Comparison of ENCODE assay signal across 25 cellular contexts in the genomic region with DNA sequence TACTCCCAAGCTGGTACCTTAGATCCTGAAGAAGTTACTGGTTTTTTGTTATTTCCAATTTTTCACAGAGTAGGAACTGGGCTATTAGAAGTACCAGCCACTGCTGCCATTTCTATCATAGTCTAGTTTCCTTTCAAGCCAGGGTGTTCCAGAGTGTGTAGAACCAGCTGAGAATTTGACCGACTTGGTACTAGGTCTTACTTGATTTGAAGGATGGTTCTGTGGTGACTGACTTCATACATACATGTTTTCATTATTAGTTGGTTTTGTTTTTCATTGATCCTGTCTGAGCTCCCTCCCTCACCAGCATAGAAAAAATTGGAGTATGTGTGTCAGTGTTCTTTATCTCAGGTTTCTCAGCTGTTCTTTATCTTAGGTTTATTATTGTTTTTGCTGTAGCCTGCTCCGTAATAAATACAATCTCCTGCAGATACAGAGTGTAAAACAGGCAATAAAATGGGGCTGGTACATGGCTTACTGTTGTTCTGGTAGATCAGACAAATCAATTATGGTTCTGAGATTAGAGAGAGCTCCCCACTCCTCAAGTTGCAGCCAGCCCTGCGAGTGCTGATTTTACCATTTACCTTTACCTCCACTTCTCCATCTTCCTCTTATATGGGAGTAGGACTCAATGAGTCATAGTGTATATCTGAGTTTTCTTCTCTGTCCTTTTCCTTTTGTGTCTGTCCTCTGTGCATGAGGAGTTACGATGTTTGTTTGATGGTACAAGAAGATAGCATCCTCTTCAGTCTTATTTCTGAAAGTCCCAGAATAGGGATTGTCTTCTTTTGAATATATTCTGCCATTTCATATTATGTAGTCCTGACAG.
DNase-seq lines count a peak whose midpoint lies in the region; ATAC-seq, FAIRE-seq and TF ChIP-seq lines count a peak whose summit lies in the region.
"Had no signal": no experiment of that assay in that cellular context is flagged by ENCODE, and none has a peak within 500 bp of the region (broad histone marks: within the 10 kb centered on the region; RNA-seq: fewer than 3 reads in every experiment).

No MANE protein-coding gene starts in this region.

- peak overlapping the region; percentile 1 for H3K27ac Mint-ChIP-seq in T-helper 17 cell
- H3K27ac Mint-ChIP-seq in chondrocyte (ENCODE audit: unreplicated experiment): no peak overlapping the region
- H3K27ac Mint-ChIP-seq: activated naive CD8-positive, alpha-beta T cell treated with anti-CD3 and anti-CD28 coated beads, Interleukin-2, amount 10 ng/mL, durations not matched to agents 7 days and 5 days; CD4-positive, CD25-positive, alpha-beta regulatory T cell had no signal

- peaks cover 25% of the 10 kb centered on the region for H4K20me1 ChIP-seq in HepG2 (ENCODE audit: insufficient read depth, low read length)

- in situ Hi-C loops in HepG2 (cut with HindIII; ENCODE audit: extremely low pct_ligation_motif_present, low pct_unique_long_range_greater_than_20kb): no loop called here

- H3K4me3 ChIP-seq in HepG2 (replicated peaks in 1 of 3; ENCODE audit: insufficient read depth in 1 of 3, low read depth in 2 of 3, low read length in 3 of 3) (no peak overlapping the region), right lobe of liver (no peak overlapping the region), mucosa of descending colon (no peak overlapping the region)
- H3K4me3 ChIP-seq: lower lobe of right lung, skin epidermis, upper lobe of right lung had no signal

- CTCF ChIA-PET in HepG2 (lab: Yijun Ruan, JAX; ENCODE audit: low intra/inter-chr PET ratio, low total read pairs): no interaction called here

- no peaks in the 10 kb centered on the region for H3K27me3 ChIP-seq in HepG2 (ENCODE audit: control insufficient read depth in 1 of 2, insufficient read depth in 2 of 2, low read length in 2 of 2)
- H3K27me3 ChIP-seq in right lobe of liver: no peaks in the 10 kb centered on the region
- H3K27me3 ChIP-seq: upper lobe of right lung had no signal

- TF ChIP-seq EP300 in HepG2 (IDR thresholded peaks at IDR 0.05; ENCODE audit: low read depth in 2 of 2, low read length in 2 of 2) (no peak), HepG2 (CRISPR knock-in tag; IDR thresholded peaks at IDR 0.05; ENCODE audit: borderline replicate concordance) (no peak)

- peaks cover 2% of the 10 kb centered on the region for H3K79me2 ChIP-seq in HepG2 (ENCODE audit: insufficient read depth, low read length)

- TF ChIP-seq POLR2A in HepG2 (IDR thresholded peaks at IDR 0.05; ENCODE audit: insufficient read depth in 1 of 2, low read depth in 2 of 2, low read length in 2 of 2): no peak
- no peak for TF ChIP-seq POLR2A in right lobe of liver (IDR thresholded peaks at IDR 0.05)

- intact Hi-C loops in HepG2 (cut with micrococcal nuclease; ENCODE audit: unreplicated experiment): loop anchor here (10.0 kb wide), 1 partner anchor 96 kb away; no protein-coding TSS in a partner anchor
- intact Hi-C loops in right lobe of liver (cut with DNase I): no loop called here
- intact Hi-C loops in mucosa of descending colon (cut with DNase I, micrococcal nuclease): no loop called here
- intact Hi-C loops in Right ventricle myocardium superior (cut with DNase I): no loop called here

- DNase-seq in HepG2 (ENCODE audit: low spot score) (no peak), right lobe of liver (no peak), T-helper 17 cell (no peak), mucosa of descending colon (no peak), DMS114 treated with DMSO at 0.1 percent for 48 hours (lab: John Stamatoyannopoulos, UW; ENCODE audit: unreplicated experiment) (no peak), chondrocyte (ENCODE audit: low spot score) (no peak), Right ventricle myocardium superior (no peak)
- DNase-seq: activated CD4-positive, alpha-beta T cell treated with anti-CD3 and anti-CD28 coated beads, Interleukin-2, amount 50 U/mL, for 48 hours; activated naive CD8-positive, alpha-beta T cell treated with anti-CD3 and anti-CD28 coated beads, Interleukin-2, amount 10 ng/mL, durations not matched to agents 7 days and 5 days; CD4-positive, CD25-positive, alpha-beta regulatory T cell; cortex of kidney; lower lobe of right lung; NCI-H1694; NCI-H510A; stimulated activated CD4-positive, alpha-beta T cell treated with anti-CD3 and anti-CD28 coated beads, Interleukin-1b, Interleukin-23, amount 100 ng/mL, for 48 hours; substantia nigra; T-helper 9 cell; upper lobe of right lung had no signal

- H3K4me3 Mint-ChIP-seq in T-helper 17 cell (no peak overlapping the region), chondrocyte (ENCODE audit: unreplicated experiment) (no peak overlapping the region)
- H3K4me3 Mint-ChIP-seq: activated naive CD8-positive, alpha-beta T cell treated with anti-CD3 and anti-CD28 coated beads, Interleukin-2, amount 10 ng/mL, durations not matched to agents 7 days and 5 days; CD4-positive, CD25-positive, alpha-beta regulatory T cell; nephron; WTC11 had no signal

- H3K9me3 ChIP-seq in HepG2 (ENCODE audit: low read length) (no peaks in the 10 kb centered on the region), right lobe of liver (no peaks in the 10 kb centered on the region), T-helper 17 cell (ENCODE audit: control insufficient read depth, low read length, poor library complexity, severe bottlenecking) (no peaks in the 10 kb centered on the region), mucosa of descending colon (no peaks in the 10 kb centered on the region)
- H3K9me3 ChIP-seq: lower lobe of right lung, upper lobe of right lung had no signal

- H2AFZ ChIP-seq in HepG2 (ENCODE audit: low read length): no peak overlapping the region

- H3K4me2 ChIP-seq in HepG2 (ENCODE audit: low read depth, low read length): no peak overlapping the region

- H3K4me1 ChIP-seq in HepG2 (ENCODE audit: insufficient read depth, low read length): peaks cover 79% of the 10 kb centered on the region
- H3K4me1 ChIP-seq in right lobe of liver: peaks cover 0 to 34% (median 2%) of the 10 kb centered on the region in 4 donors
- H3K4me1 ChIP-seq in mucosa of descending colon (ENCODE audit: low read depth): peaks cover 45% of the 10 kb centered on the region

- H3K36me3 Mint-ChIP-seq in T-helper 17 cell (ENCODE audit: low read depth) (peaks cover 7% of the 10 kb centered on the region), chondrocyte (ENCODE audit: low read depth) (peaks cover 2% of the 10 kb centered on the region)

- H3K9ac ChIP-seq in HepG2 (ENCODE audit: insufficient read depth, low read depth, low read length): no peak overlapping the region

- no peak for TF ChIP-seq RAD21 in HepG2 (CRISPR knock-in tag; IDR thresholded peaks at IDR 0.05)

- WGBS in HepG2 (ENCODE audit: low lambda C conversion rate): 96% methylated on average over 4 of the region's 4 CpGs
- WGBS in right lobe of liver (ENCODE audit: insufficient coverage, low coverage, low lambda C conversion rate, missing lambda C conversion rate): 95% methylated on average over 3 of the region's 4 CpGs

- no peak for ATAC-seq in HepG2
- ATAC-seq in right lobe of liver: no peak
- ATAC-seq in T-helper 17 cell: no peak
- peak; percentile 58 for ATAC-seq in mucosa of descending colon
- ATAC-seq in Right ventricle myocardium superior (ENCODE audit: poor library complexity): no peak
- ATAC-seq: lower lobe of right lung, Right ventricle myocardium inferior, upper lobe of right lung, WTC11 had no signal

- H3K27ac ChIP-seq in HepG2 (ENCODE audit: extremely low read length, insufficient read depth, low read length) (no peak overlapping the region), right lobe of liver (no peak overlapping the region)
- H3K27ac ChIP-seq: HL-60, lower lobe of right lung, skin epidermis, upper lobe of right lung had no signal

- POLR2A ChIA-PET in HepG2 (lab: Yijun Ruan, JAX): interaction anchor here (0.9 kb wide), 1 partner anchor 8 kb away, joined by 3 read pairs; no protein-coding TSS in a partner anchor

- no peaks in the 10 kb centered on the region for H3K27me3 Mint-ChIP-seq in T-helper 17 cell
- H3K27me3 Mint-ChIP-seq in chondrocyte (ENCODE audit: low read depth): no peaks in the 10 kb centered on the region
- H3K27me3 Mint-ChIP-seq: activated naive CD8-positive, alpha-beta T cell treated with anti-CD3 and anti-CD28 coated beads, Interleukin-2, amount 10 ng/mL, durations not matched to agents 7 days and 5 days; CD4-positive, CD25-positive, alpha-beta regulatory T cell had no signal

- BruUV-seq in HepG2 (replicated peaks; lab: Mats Ljungman, UMichigan): no TSS peak

- H3K36me3 ChIP-seq in HepG2 (replicated peaks in 1 of 2; ENCODE audit: control insufficient read depth in 1 of 2, insufficient read depth in 2 of 2, low read length in 2 of 2): peaks cover 0 to 31% of the 10 kb centered on the region in 2 experiments; a peak in 2 of 5 replicates
- H3K36me3 ChIP-seq in right lobe of liver: no peaks in the 10 kb centered on the region
- no peaks in the 10 kb centered on the region for H3K36me3 ChIP-seq in mucosa of descending colon (ENCODE audit: low read depth)
- H3K36me3 ChIP-seq: upper lobe of right lung had no signal

- FAIRE-seq in HepG2 (lab: Jason Lieb, UNC): no peak
- FAIRE-seq: astrocyte, D721Med had no signal

- no peaks in the 10 kb centered on the region for H3K9me3 Mint-ChIP-seq in chondrocyte (ENCODE audit: low read depth)
- H3K9me3 Mint-ChIP-seq: activated naive CD8-positive, alpha-beta T cell treated with anti-CD3 and anti-CD28 coated beads, Interleukin-2, amount 10 ng/mL, durations not matched to agents 7 days and 5 days; CD4-positive, CD25-positive, alpha-beta regulatory T cell; nephron; WTC11 had no signal

- TF ChIP-seq CTCF in HepG2 (CRISPR knock-in tag; IDR thresholded peaks at IDR 0.05) (no peak), right lobe of liver (IDR thresholded peaks at IDR 0.05) (no peak), mucosa of descending colon (IDR thresholded peaks at IDR 0.05) (no peak), chondrocyte (IDR thresholded peaks at IDR 0.05) (no peak)

- H3K4me1 Mint-ChIP-seq in T-helper 17 cell: peaks cover 30% of the 10 kb centered on the region
- H3K4me1 Mint-ChIP-seq in chondrocyte (ENCODE audit: low read depth): peaks cover 50% of the 10 kb centered on the region

TF ChIP-seq in HepG2, 621 proteins besides CTCF, POLR2A, EP300 and RAD21:
- no peak for TF ChIP-seq ZFP82 (CRISPR knock-in tag; IDR thresholded peaks at IDR 0.05; ENCODE audit: borderline replicate concordance)
- peak; percentile 34 for TF ChIP-seq RBM22 (optimal IDR thresholded peaks at IDR 0.05; ENCODE audit: low read length)
- TF ChIP-seq ZNF709 (CRISPR knock-in tag; IDR thresholded peaks at IDR 0.05): no peak
TF ChIP-seq in HepG2: peak in this region for 1.
